9 cellular contexts compared by ENCODE assay signal in genomic region chr14:37150414-37150813, GRCh38. TPM values are rescaled to one million over a fixed set of nuclear protein-coding genes. Genes with fewer than 3 reads are reported as not detected.
DNase-seq lines count a peak whose midpoint lies in the region; ATAC-seq and TF ChIP-seq lines count a peak whose summit lies in the region.
"Had no signal": no experiment of that assay in that cellular context is flagged by ENCODE, and none has a peak within 500 bp of the region (broad histone marks: within the 10 kb centered on the region; RNA-seq: fewer than 3 reads in every experiment).

No MANE protein-coding gene starts in this region.

- H3K4me1 ChIP-seq in tibial nerve = peaks cover 0 to 3% (median 0%) of the 10 kb centered on the region in 4 donors
- H3K4me1 ChIP-seq: BLaER1 had no signal

- no peak overlapping the region for H3K4me3 ChIP-seq in tibial nerve
- H3K4me3 ChIP-seq: BLaER1 had no signal

- H3K27ac ChIP-seq in tibial nerve = no peak overlapping the region
- H3K27ac ChIP-seq: BLaER1 had no signal

- H3K36me3 ChIP-seq in tibial nerve = no peaks in the 10 kb centered on the region
- H3K36me3 ChIP-seq: BLaER1 had no signal

- no peak for TF ChIP-seq POLR2A in tibial nerve (IDR thresholded peaks at IDR 0.05)

- peak; percentile 57 to 65 (median 62) for TF ChIP-seq CTCF in tibial nerve (IDR thresholded peaks at IDR 0.05)

- no peak for TF ChIP-seq EP300 in tibial nerve (IDR thresholded peaks at IDR 0.05)

- no peaks in the 10 kb centered on the region for H3K27me3 ChIP-seq in tibial nerve
- H3K27me3 ChIP-seq: BLaER1 had no signal

- 0 to 1% methylated on average over 3 of the region's 3 CpGs for WGBS in tibial nerve, 2 donors

- ATAC-seq in HG03439 (IDR thresholded peaks at IDR 0.05; ENCODE audit: unreplicated experiment) = no peak

- DNase-seq in NCI-H510A treated with DMSO at 0.1 percent for 48 hours (lab: John Stamatoyannopoulos, UW) (peak; percentile 90), NCI-H510A (lab: John Stamatoyannopoulos, UW) (no peak), NCI-H1105 treated with DMSO at 0.1 percent for 48 hours (lab: John Stamatoyannopoulos, UW) (peak; percentile 74), SKM-1 (lab: John Stamatoyannopoulos, UW; ENCODE audit: unreplicated experiment) (peak; percentile 18), glomerular visceral epithelial cell (ENCODE audit: extremely low spot score) (peak; percentile 51), tibial nerve (ENCODE audit: low spot score in 2 of 2) (no peak)
- DNase-seq in NK-92 treated with Interleukin-12 subunit alpha and Interleukin-12 subunit beta, amount 100 ng/mL, for 24 hours (lab: John Stamatoyannopoulos, UW) = no peak

- peaks cover 0 to 10% (median 2%) of the 10 kb centered on the region in 4 donors for H3K9me3 ChIP-seq in tibial nerve

RNA-seq across cellular contexts. Expression of gene SLC25A21, which starts 22.0 kb away (rescaled TPM):
- total RNA-seq in tibial nerve = under 1 TPM in 3 of 4 donors, not detected in 1; 0.30 to 0.98 (median 0.42) TPM

RNA-seq across cellular contexts. Expression of gene MIPOL1, which starts 47.3 kb away (rescaled TPM):
- total RNA-seq in tibial nerve = 10 to 100 TPM; 11.4 to 25.7 (median 18.9) TPM

Comparison
In these comparisons a context has a peak if more than half of its experiments do, and no peak if none do; other contexts are left out.
1. DNase-seq: peak in NCI-H510A treated with DMSO at 0.1 percent for 48 hours (single experiment), NCI-H1105 treated with DMSO at 0.1 percent for 48 hours (single experiment), SKM-1 (single experiment) and glomerular visceral epithelial cell (single experiment); none in NCI-H510A (single experiment), tibial nerve (0 of 2) and NK-92 treated with Interleukin-12 subunit alpha and Interleukin-12 subunit beta, amount 100 ng/mL, for 24 hours (single experiment).